In the genomic region with DNA sequence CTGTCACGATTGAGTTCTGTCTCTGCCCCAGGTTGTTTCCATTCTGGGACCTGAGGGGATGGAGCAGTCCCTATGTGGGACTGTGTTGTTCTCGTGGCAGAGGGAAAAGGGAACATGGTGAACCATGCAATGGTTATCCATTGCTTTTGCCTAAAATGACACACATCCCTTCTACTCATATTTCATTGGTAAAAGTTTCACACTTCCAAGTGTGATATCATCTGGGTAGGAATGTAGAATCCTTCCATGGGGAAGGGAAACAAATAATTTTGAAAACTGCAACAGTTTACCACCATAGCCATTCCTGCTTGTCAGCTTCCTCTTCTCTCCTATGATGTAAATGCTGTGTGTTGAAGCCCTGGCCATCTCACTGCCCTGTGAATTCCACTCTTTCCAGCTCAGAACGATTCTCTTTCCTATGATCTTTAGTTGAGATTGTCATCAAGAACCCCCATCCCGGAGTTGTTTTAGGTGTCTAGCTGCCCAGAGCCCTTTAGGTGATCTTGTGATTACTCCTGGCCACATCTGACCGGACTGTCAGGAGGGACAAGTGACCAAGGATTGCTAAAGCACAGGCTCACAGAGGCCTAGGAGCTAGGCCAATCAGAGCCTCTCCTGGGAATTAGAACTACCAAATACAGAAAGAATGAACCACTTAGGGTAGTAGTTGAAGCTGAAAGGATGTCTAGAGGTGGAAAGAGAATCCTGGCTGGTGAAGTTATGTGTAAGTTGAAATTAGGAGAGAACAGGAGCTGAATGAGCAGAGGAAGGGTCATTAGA, we compare ENCODE assay signal across 16 cellular contexts.
DNase-seq lines count a peak whose midpoint lies in the region; ATAC-seq and TF ChIP-seq lines count a peak whose summit lies in the region.
"Had no signal": no experiment of that assay in that cellular context is flagged by ENCODE, and none has a peak within 500 bp of the region (broad histone marks: within the 10 kb centered on the region; RNA-seq: fewer than 3 reads in every experiment).

No MANE protein-coding gene starts in this region.

- H3K9me3 ChIP-seq in esophagus muscularis mucosa (no peaks in the 10 kb centered on the region), gastrocnemius medialis (no peaks in the 10 kb centered on the region)

- TF ChIP-seq CTCF in esophagus muscularis mucosa (IDR thresholded peaks at IDR 0.05): no peak
- TF ChIP-seq CTCF in gastrocnemius medialis (IDR thresholded peaks at IDR 0.05 in 4 of 5, conservative IDR thresholded peaks at IDR 0.05 in 1 of 5): no peak
- no peak for TF ChIP-seq CTCF in glutamatergic neuron (IDR thresholded peaks at IDR 0.05; ENCODE audit: partially characterized antibody, unreplicated experiment)

- intact Hi-C loops in esophagus muscularis mucosa (cut with DNase I) (no loop called here), gastrocnemius medialis (cut with DNase I; ENCODE audit: low total_unique reads) (loop anchor here (5.0 kb wide), 1 partner anchor 34 kb away; no protein-coding TSS in a partner anchor)

- H3K9me3 Mint-ChIP-seq in glutamatergic neuron (ENCODE audit: unreplicated experiment): peaks cover 7% of the 10 kb centered on the region
- H3K9me3 Mint-ChIP-seq: CD8-positive, alpha-beta T cell; central memory CD8-positive, alpha-beta T cell had no signal

- peaks cover 3% of the 10 kb centered on the region for H3K27me3 Mint-ChIP-seq in glutamatergic neuron (ENCODE audit: unreplicated experiment)
- H3K27me3 Mint-ChIP-seq: central memory CD8-positive, alpha-beta T cell had no signal

- no peaks in the 10 kb centered on the region for H3K4me1 Mint-ChIP-seq in glutamatergic neuron (ENCODE audit: low read depth, unreplicated experiment)

- no peak for TF ChIP-seq EP300 in esophagus muscularis mucosa (IDR thresholded peaks at IDR 0.05)

- in situ Hi-C loops in gastrocnemius medialis (cut with MboI; ENCODE audit: low sequenced_read_pairs in 4 of 4): no loop called here

- WGBS in esophagus muscularis mucosa: 75% methylated on average over 5 of the region's 5 CpGs

- H3K27me3 ChIP-seq in esophagus muscularis mucosa (no peaks in the 10 kb centered on the region), gastrocnemius medialis (no peaks in the 10 kb centered on the region)

- DNase-seq in EH (ENCODE audit: low read depth) (peak; percentile 79), LHCN-M2 (ENCODE audit: low read depth) (peak; percentile 60), esophagus muscularis mucosa (ENCODE audit: extremely low spot score) (no peak), gastrocnemius medialis (peak; percentile 22 to 46), GDM1 (lab: John Stamatoyannopoulos, UW) (no peak), glutamatergic neuron (no peak), Ammon's horn (ENCODE audit: low spot score) (no peak)
- DNase-seq: activated CD4-positive, alpha-beta T cell treated with anti-CD3 and anti-CD28 coated beads for 48 hours; CD8-positive, alpha-beta T cell; midbrain; MV-4-11; NCI-H2171 treated with DMSO at 0.1 percent for 48 hours; OCI-M1; stimulated activated naive CD8-positive, alpha-beta T cell treated with anti-CD3 and anti-CD28 coated beads, Interleukin-15, Interleukin-2, amounts not matched to agents 100 U/mL and 50 U/mL, for 24 hours had no signal

- H3K36me3 Mint-ChIP-seq in glutamatergic neuron (ENCODE audit: unreplicated experiment): peaks cover 5% of the 10 kb centered on the region

- no peak overlapping the region for H3K4me3 Mint-ChIP-seq in glutamatergic neuron (ENCODE audit: unreplicated experiment)
- H3K4me3 Mint-ChIP-seq: CD8-positive, alpha-beta T cell; central memory CD8-positive, alpha-beta T cell had no signal

- peak; percentile 72 to 78 for ATAC-seq in gastrocnemius medialis
- ATAC-seq: CD8-positive, alpha-beta T cell; stimulated activated naive CD8-positive, alpha-beta T cell treated with anti-CD3 and anti-CD28 coated beads, Interleukin-15, Interleukin-2, amounts not matched to agents 100 U/mL and 50 U/mL, for 24 hours had no signal

- H3K4me3 ChIP-seq in esophagus muscularis mucosa: no peak overlapping the region
- H3K4me3 ChIP-seq in gastrocnemius medialis: no peak overlapping the region

- TF ChIP-seq POLR2A in esophagus muscularis mucosa (IDR thresholded peaks at IDR 0.05; ENCODE audit: low read depth): no peak
- TF ChIP-seq POLR2A in gastrocnemius medialis (IDR thresholded peaks at IDR 0.05): no peak

- peak overlapping the region in 3 of 4 donors; percentile 27 to 43 (median 38) for H3K27ac ChIP-seq in esophagus muscularis mucosa (replicated peaks in 1 of 4)
- H3K27ac ChIP-seq in gastrocnemius medialis: peak overlapping the region; percentile 8 to 58 (median 48)

- H3K36me3 ChIP-seq in esophagus muscularis mucosa (no peaks in the 10 kb centered on the region), gastrocnemius medialis (no peaks in the 10 kb centered on the region)

- H3K27ac Mint-ChIP-seq in glutamatergic neuron (ENCODE audit: unreplicated experiment): no peak overlapping the region
- H3K27ac Mint-ChIP-seq: activated T-helper 2 cell treated with anti-CD3 and anti-CD28 coated beads, Interferon-gamma antibody, Interleukin-2, Interleukin-4, amounts not matched to agents 10 μg/mL and 5 μg/mL and 100 μg/mL, durations not matched to agents 14 hours and 24 hours and 36 hours; CD8-positive, alpha-beta T cell had no signal

- H3K4me1 ChIP-seq in esophagus muscularis mucosa (peaks cover 0 to 11% (median 0%) of the 10 kb centered on the region in 4 donors), gastrocnemius medialis (no peaks in the 10 kb centered on the region)

Comparison
In these comparisons a context has a peak if more than half of its experiments do, and no peak if none do; other contexts are left out.
1. DNase-seq: peak in EH (single experiment), LHCN-M2 (single experiment) and gastrocnemius medialis (2 of 2); none in esophagus muscularis mucosa (single experiment), GDM1 (single experiment), glutamatergic neuron (single experiment) and Ammon's horn (single experiment).